Comparison of ENCODE assay signal across 30 cellular contexts in the genomic region with DNA sequence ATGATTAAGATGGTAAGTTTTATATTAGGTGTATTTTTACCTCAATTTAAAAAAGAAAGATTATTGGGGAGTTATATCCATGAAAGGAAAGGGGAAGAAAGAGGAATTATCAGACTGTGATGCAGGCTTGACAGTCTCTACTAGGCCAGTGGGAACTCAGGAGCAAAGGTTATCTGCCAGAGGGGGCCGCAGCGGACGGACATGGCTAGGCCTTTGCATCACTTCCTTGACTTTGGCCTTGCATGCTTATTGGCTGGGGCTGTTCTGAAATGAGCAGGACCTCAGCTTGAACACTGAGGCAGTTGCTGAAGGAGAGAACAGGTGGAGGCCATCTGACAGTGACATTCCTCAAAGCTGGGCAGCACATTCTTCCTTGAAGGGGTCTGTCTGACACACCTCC.
"Had no signal": no experiment of that assay in that cellular context is flagged by ENCODE, and none has a peak within 500 bp of the region (broad histone marks: within the 10 kb centered on the region; RNA-seq: fewer than 3 reads in every experiment).

No MANE protein-coding gene starts in this region.

- H3K4me1 ChIP-seq: body of pancreas, gastrocnemius medialis, heart left ventricle had no signal

- H3K27me3 ChIP-seq: body of pancreas, gastrocnemius medialis, heart left ventricle had no signal

- H3K4me3 ChIP-seq: body of pancreas, gastrocnemius medialis, heart left ventricle had no signal

- DNase-seq: activated B cell treated with CpG ODN at 0.5 μM for 24 hours; activated CD4-positive, alpha-beta memory T cell treated with anti-CD3 and anti-CD28 coated beads for 36 hours; activated CD4-positive, alpha-beta T cell treated with anti-CD3 and anti-CD28 coated beads for 36 hours; activated CD4-positive, alpha-beta T cell treated with anti-CD3 and anti-CD28 coated beads, Interleukin-2, amount 10 ng/mL, durations not matched to agents 24 days and 14 days; activated CD8-positive, alpha-beta memory T cell treated with anti-CD3 and anti-CD28 coated beads, Interleukin-2, amount 10 ng/mL, durations not matched to agents 7 days and 5 days; activated CD8-positive, alpha-beta memory T cell treated with anti-CD3 and anti-CD28 coated beads, Interleukin-2, amount 50 U/mL, for 4 hours; activated CD8-positive, alpha-beta T cell treated with anti-CD3 and anti-CD28 coated beads, Interleukin-2, amount 10 ng/mL, durations not matched to agents 7 days and 5 days; activated effector memory CD4-positive, alpha-beta T cell treated with Interleukin-2 at 50 U/mL for 16 hours; activated gamma-delta T cell treated with Interleukin-2 at 50 U/mL for 16 hours; activated naive CD4-positive, alpha-beta T cell treated with anti-CD3 and anti-CD28 coated beads, Interleukin-2, amount 50 U/mL, for 16 hours; activated naive CD4-positive, alpha-beta T cell treated with Interleukin-2 at 50 U/mL for 16 hours; activated T-cell treated with anti-CD3 and anti-CD28 coated beads, Interleukin-2, amount 50 U/mL, for 24 hours; activated T-cell treated with anti-CD3 and anti-CD28 coated beads, Interleukin-2, amount 50 U/mL, for 72 hours; amniotic stem cell; anterior cingulate cortex; body of pancreas; caudate nucleus; cortex of kidney; dermis blood vessel endothelial cell; effector CD8-positive, alpha-beta T cell; foreskin fibroblast; gastrocnemius medialis; glutamatergic neuron; heart left ventricle had no signal

- FAIRE-seq: colon, endometrium, TTC549 had no signal

- H3K9me3 ChIP-seq: body of pancreas, gastrocnemius medialis, heart left ventricle had no signal

- H3K27ac ChIP-seq: body of pancreas, gastrocnemius medialis, heart left ventricle, VCaP had no signal

- H3K36me3 ChIP-seq: gastrocnemius medialis, heart left ventricle had no signal

- ATAC-seq: activated CD4-positive, CD25-positive, alpha-beta regulatory T cell treated with anti-CD3 and anti-CD28 coated beads, Interleukin-2, amount 50 U/mL, for 24 hours; activated CD8-positive, alpha-beta memory T cell treated with anti-CD3 and anti-CD28 coated beads, Interleukin-2, amount 10 ng/mL, durations not matched to agents 7 days and 5 days; activated CD8-positive, alpha-beta T cell treated with anti-CD3 and anti-CD28 coated beads, Interleukin-2, amount 10 ng/mL, durations not matched to agents 7 days and 5 days; body of pancreas; esophagus mucosa; gastrocnemius medialis; heart left ventricle had no signal
